Comparison of ENCODE assay signal across 13 cellular contexts in genomic region chr4:77196866-77197265, GRCh38. TPM values are rescaled to one million over a fixed set of nuclear protein-coding genes. Genes with fewer than 3 reads are reported as not detected.
DNase-seq lines count a peak whose midpoint lies in the region; ATAC-seq, FAIRE-seq and TF ChIP-seq lines count a peak whose summit lies in the region.
"Had no signal": no experiment of that assay in that cellular context is flagged by ENCODE, and none has a peak within 500 bp of the region (broad histone marks: within the 10 kb centered on the region; RNA-seq: fewer than 3 reads in every experiment).

No MANE protein-coding gene starts in this region.

- H3K27me3 ChIP-seq in esophagus (ENCODE audit: control insufficient read depth in 1 of 2, insufficient read depth in 2 of 2, low read length in 2 of 2) (no peaks in the 10 kb centered on the region), right atrium auricular region (no peaks in the 10 kb centered on the region)
- H3K27me3 ChIP-seq: sigmoid colon had no signal

- H3K9me3 ChIP-seq in esophagus (ENCODE audit: control insufficient read depth in 2 of 2, insufficient read depth in 1 of 2, low read depth in 1 of 2, low read length in 1 of 2) (no peaks in the 10 kb centered on the region), right atrium auricular region (no peaks in the 10 kb centered on the region)
- H3K9me3 ChIP-seq: sigmoid colon had no signal

- ATAC-seq in GM21360 (IDR thresholded peaks at IDR 0.05; ENCODE audit: unreplicated experiment) (peak; percentile 44), HG03280 (IDR thresholded peaks at IDR 0.05; ENCODE audit: unreplicated experiment) (peak; percentile 25)

- H3K27ac ChIP-seq in esophagus (ENCODE audit: low read depth in 2 of 2, low read length in 1 of 2) (peak overlapping the region; percentile 19 to 76), right atrium auricular region (no peak overlapping the region)
- H3K27ac ChIP-seq: sigmoid colon had no signal

- whole genome bisulfite sequencing in esophagus, 2 donors, result 65 to 79% methylated on average over 4 of the region's 4 CpGs

- peaks cover 0 to 4% of the 10 kb centered on the region in 2 donors for H3K4me1 ChIP-seq in esophagus (ENCODE audit: control insufficient read depth in 2 of 2, insufficient read depth in 2 of 2, low read length in 1 of 2)
- no peaks in the 10 kb centered on the region for H3K4me1 ChIP-seq in right atrium auricular region
- H3K4me1 ChIP-seq: sigmoid colon had no signal

- in situ Hi-C loops in GM13976 (cut with MboI; ENCODE audit: low sequenced_read_pairs, unreplicated experiment), result no loop called here

- no peak for FAIRE-seq in urothelium cell line (lab: Jason Lieb, UNC)

- DNase-seq in GM13976 (ENCODE audit: low spot score) (peak; percentile 28), NCI-H1092 treated with DMSO at 0.1 percent for 48 hours (lab: John Stamatoyannopoulos, UW) (no peak), urothelium cell line (ENCODE audit: low spot score) (no peak), right atrium auricular region (ENCODE audit: low spot score) (no peak), cerebellar cortex (ENCODE audit: low spot score) (no peak)
- DNase-seq: activated gamma-delta T cell; CD8-positive, alpha-beta memory T cell; cerebellar nuclear complex; foreskin melanocyte; sigmoid colon had no signal

- H3K36me3 ChIP-seq in esophagus (ENCODE audit: control insufficient read depth in 2 of 2, insufficient read depth in 2 of 2, low read length in 1 of 2) (no peaks in the 10 kb centered on the region), right atrium auricular region (no peaks in the 10 kb centered on the region)
- H3K36me3 ChIP-seq: sigmoid colon had no signal

- TF ChIP-seq CTCF in GM13976 (IDR thresholded peaks at IDR 0.05; ENCODE audit: borderline replicate concordance, control extremely low read depth, extremely low read depth, insufficient read depth, missing control alignments) (no peak), right atrium auricular region (IDR thresholded peaks at IDR 0.05) (no peak)

- no peak overlapping the region for H3K4me3 ChIP-seq in esophagus (ENCODE audit: low read depth in 1 of 2, low read length in 2 of 2)
- H3K4me3 ChIP-seq in right atrium auricular region, result no peak overlapping the region
- H3K4me3 ChIP-seq: sigmoid colon had no signal

RNA-seq across cellular contexts. Expression of gene CCNG2, which starts 39.9 kb away (rescaled TPM):
- polyA plus RNA-seq in esophagus, result 100 to 1,000 TPM in 1 of 2 donors, 10 to 100 TPM in 1; 64.9 to 134 TPM
- 1 to 10 TPM; 6.2 to 7.8 TPM for total RNA-seq in right atrium auricular region

Comparison
In these comparisons a context has a peak if more than half of its experiments do, and no peak if none do; other contexts are left out.
1. H3K27ac ChIP-seq: peak in esophagus (2 of 2); none in right atrium auricular region (0 of 2).